11 cellular contexts compared by ENCODE assay signal in the genomic region with DNA sequence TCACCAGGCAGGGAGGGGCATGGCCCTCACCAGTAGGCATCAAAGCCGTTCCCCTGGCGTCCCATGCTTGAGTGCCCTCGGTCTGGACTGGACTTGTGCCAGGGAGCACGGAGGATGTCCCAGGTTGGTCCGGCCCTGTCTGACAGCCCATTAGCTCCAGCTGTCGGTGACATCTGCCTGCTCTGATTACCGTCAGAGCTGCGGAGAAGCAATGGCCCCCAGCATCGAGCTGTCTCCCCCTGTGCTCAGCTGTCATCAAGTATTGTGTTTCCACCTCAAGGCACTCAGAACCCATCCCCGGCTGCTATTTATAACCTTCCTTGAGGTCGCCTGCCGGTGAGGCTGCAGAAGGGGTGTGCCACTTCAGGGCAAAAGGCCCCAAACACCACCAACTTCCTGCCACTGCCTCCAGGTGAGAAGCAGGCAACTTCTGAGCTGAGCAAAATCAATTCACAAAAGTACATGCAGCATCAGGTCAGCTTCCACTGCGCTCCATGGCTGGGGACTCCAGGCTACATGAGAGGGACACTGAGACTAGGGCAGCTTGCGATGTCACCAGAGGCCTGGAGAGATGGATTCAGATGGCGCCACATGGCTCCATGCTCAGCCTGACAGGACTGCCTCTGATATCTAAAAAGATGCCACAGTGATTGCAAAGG.
A peak's percentile ranks its signal among the peaks of the same experiment; 100 is the strongest.
DNase-seq lines count a peak whose midpoint lies in the region; ATAC-seq and TF ChIP-seq lines count a peak whose summit lies in the region.
"Had no signal": no experiment of that assay in that cellular context is flagged by ENCODE, and none has a peak within 500 bp of the region (broad histone marks: within the 10 kb centered on the region; RNA-seq: fewer than 3 reads in every experiment).

No MANE protein-coding gene starts in this region.

- no TSS peak for BruUV-seq in PC-9 (replicated peaks; lab: Mats Ljungman, UMichigan)

- no peak overlapping the region for H3K4me3 ChIP-seq in PC-9
- no peak overlapping the region for H3K4me3 ChIP-seq in HAP-1
- H3K4me3 ChIP-seq: breast epithelium had no signal

- peaks cover 16% of the 10 kb centered on the region for H3K4me1 ChIP-seq in PC-9 (replicated peaks; ENCODE audit: insufficient read depth)
- no peaks in the 10 kb centered on the region for H3K4me1 ChIP-seq in HAP-1

- H3K27me3 ChIP-seq in PC-9 (ENCODE audit: insufficient read depth, low read depth) (no peaks in the 10 kb centered on the region), HAP-1 (ENCODE audit: low read depth) (peaks cover 6% of the 10 kb centered on the region; the same call in 1 of the 2 replicates)
- H3K27me3 ChIP-seq: breast epithelium had no signal

- H3K4me2 ChIP-seq in PC-9: no peak overlapping the region

- peak; percentile 84 for DNase-seq in DMS 273 treated with DMSO at 0.1 percent for 48 hours (lab: John Stamatoyannopoulos, UW)
- DNase-seq in NCI-H2171 (lab: John Stamatoyannopoulos, UW): peak; percentile 83
- DNase-seq in left cardiac atrium: peak; percentile 47
- DNase-seq in HPDE6-E6E7 (ENCODE audit: extremely low spot score): no peak
- no peak for DNase-seq in hypothalamus (lab: John Stamatoyannopoulos, UW)
- DNase-seq in PC-9: no peak
- DNase-seq in HAP-1 (ENCODE audit: low spot score in 2 of 2): no peak
- DNase-seq: stimulated activated CD4-positive, alpha-beta T cell treated with anti-CD3 and anti-CD28 coated beads, Interleukin-4, amount 100 ng/mL, for 4 hours; SW 1271 had no signal

- no peaks in the 10 kb centered on the region for H3K9me3 ChIP-seq in PC-9 (ENCODE audit: insufficient read depth, low read depth)
- no peaks in the 10 kb centered on the region for H3K9me3 ChIP-seq in HAP-1
- H3K9me3 ChIP-seq: breast epithelium had no signal

- in situ Hi-C loops in HAP-1 (cut with MboI; ENCODE audit: low sequenced_read_pairs): no loop called here

- H3K27ac ChIP-seq in PC-9: no peak overlapping the region
- H3K27ac ChIP-seq: breast epithelium had no signal

- intact Hi-C loops in left cardiac atrium (cut with DNase I) (no loop called here), PC-9 (cut with micrococcal nuclease; ENCODE audit: unreplicated experiment) (no loop called here)

- CTCF ChIA-PET in PC-9 (lab: Charles Lee): no interaction called here

- H3K79me2 ChIP-seq in PC-9 (ENCODE audit: low read depth): no peaks in the 10 kb centered on the region

- no peak for TF ChIP-seq CTCF in PC-9 (conservative IDR thresholded peaks at IDR 0.05)

- H3K9me2 ChIP-seq in PC-9 (ENCODE audit: insufficient read depth): no peaks in the 10 kb centered on the region

- peaks cover 5% of the 10 kb centered on the region; the same call in 1 of the 2 replicates for H3F3A ChIP-seq in PC-9 (ENCODE audit: insufficient read depth, low read depth)

- ATAC-seq in GM19463 (IDR thresholded peaks at IDR 0.05; ENCODE audit: unreplicated experiment): peak; percentile 45
- peak; percentile 17 to 68 for ATAC-seq in left cardiac atrium

- no peak overlapping the region for H2AFZ ChIP-seq in PC-9

- POLR2A ChIA-PET in PC-9 (lab: Charles Lee; ENCODE audit: unreplicated experiment): no interaction called here

- no peaks in the 10 kb centered on the region for H3K36me3 ChIP-seq in PC-9 (ENCODE audit: low read depth)
- H3K36me3 ChIP-seq in HAP-1 (replicated peaks): no peaks in the 10 kb centered on the region
- H3K36me3 ChIP-seq: breast epithelium had no signal

- no peaks in the 10 kb centered on the region for H4K20me1 ChIP-seq in PC-9 (ENCODE audit: insufficient read depth)

Comparison
In these comparisons a context has a peak if more than half of its experiments do, and no peak if none do; other contexts are left out.
1. DNase-seq: peak in DMS 273 treated with DMSO at 0.1 percent for 48 hours (single experiment), NCI-H2171 (single experiment) and left cardiac atrium (single experiment); none in HPDE6-E6E7 (single experiment), hypothalamus (0 of 51), PC-9 (0 of 2) and HAP-1 (0 of 2).